8 cellular contexts compared by ENCODE assay signal in the genomic region with DNA sequence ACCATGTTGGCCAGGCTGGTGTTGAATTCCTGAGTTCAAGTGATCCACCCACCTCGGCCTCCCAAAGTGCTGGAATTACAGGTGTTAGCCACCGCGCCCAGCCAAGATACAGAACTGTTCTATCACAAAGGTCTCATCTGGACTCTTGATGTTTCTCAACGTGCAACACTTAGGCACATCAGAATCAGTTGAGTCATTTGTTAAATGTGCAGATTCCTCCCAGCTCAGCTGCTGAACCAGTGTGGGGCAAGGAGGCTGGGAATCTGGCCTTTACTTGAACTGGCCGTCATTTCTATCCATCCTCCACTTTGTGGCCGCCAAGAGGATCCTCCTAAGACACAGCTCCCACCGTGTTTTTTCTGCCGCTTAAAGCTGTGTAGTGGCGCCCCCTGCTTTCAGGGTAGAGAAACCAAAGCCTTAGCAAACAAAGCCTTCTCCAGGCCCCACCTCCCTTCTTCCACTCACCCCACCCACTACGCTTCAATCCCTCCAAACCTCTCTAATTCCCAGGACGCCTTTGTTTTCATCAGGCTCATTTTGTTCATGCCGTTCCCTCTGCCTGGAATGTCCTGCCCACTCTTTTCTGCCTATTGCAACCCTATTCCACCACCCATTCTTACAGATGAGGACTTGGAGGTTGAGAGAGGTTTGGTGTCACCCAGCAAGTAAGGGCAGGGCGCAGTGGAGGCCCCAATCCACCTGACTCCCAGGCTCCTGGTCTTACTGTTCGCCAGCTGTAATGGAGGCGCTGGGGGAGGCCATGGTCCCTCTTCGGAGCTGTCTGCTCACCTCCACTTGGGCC. TPM values are rescaled to one million over a fixed set of nuclear protein-coding genes. Genes with fewer than 3 reads are reported as not detected.
DNase-seq lines count a peak whose midpoint lies in the region; ATAC-seq, FAIRE-seq and TF ChIP-seq lines count a peak whose summit lies in the region.

No MANE protein-coding gene starts in this region.

- CTCF ChIA-PET in PC-9 (lab: Charles Lee) = interaction anchor here (0.6 kb wide), 3 partner anchors 8 to 96 kb away, joined by 3 to 17 read pairs (median 4); no protein-coding TSS in a partner anchor

- H3K4me3 ChIP-seq in PC-9 (no peak overlapping the region), fibroblast of mammary gland (ENCODE audit: control insufficient read depth, low read depth, low read length) (no peak overlapping the region), sigmoid colon (peak overlapping the region; percentile 19 to 53 (median 46)), lower lobe of right lung (no peak overlapping the region)

- no peaks in the 10 kb centered on the region for H3K79me2 ChIP-seq in PC-9 (ENCODE audit: low read depth)

- WGBS in sigmoid colon, 2 donors = 69 to 74% methylated on average over 16 of the region's 16 CpGs

- H3K9me3 ChIP-seq in PC-9 (ENCODE audit: insufficient read depth, low read depth) (no peaks in the 10 kb centered on the region), sigmoid colon (no peaks in the 10 kb centered on the region), lower lobe of right lung (no peaks in the 10 kb centered on the region)

- no peaks in the 10 kb centered on the region for H3K4me1 ChIP-seq in PC-9 (replicated peaks; ENCODE audit: insufficient read depth)
- H3K4me1 ChIP-seq in sigmoid colon = peaks cover 0 to 65% (median 63%) of the 10 kb centered on the region in 4 donors
- no peaks in the 10 kb centered on the region for H3K4me1 ChIP-seq in lower lobe of right lung

- BruUV-seq in PC-9 (replicated peaks; lab: Mats Ljungman, UMichigan) = no TSS peak

- POLR2A ChIA-PET in PC-9 (lab: Charles Lee; ENCODE audit: unreplicated experiment) = no interaction called here

- ATAC-seq in Right ventricle myocardium inferior = peak; percentile 36
- ATAC-seq in lower lobe of right lung = no peak

- no peaks in the 10 kb centered on the region for H3K9me2 ChIP-seq in PC-9 (ENCODE audit: insufficient read depth)

- H3K27ac ChIP-seq in PC-9 = no peak overlapping the region
- peak overlapping the region; percentile 96 to 99 (median 99) for H3K27ac ChIP-seq in sigmoid colon
- H3K27ac ChIP-seq in lower lobe of right lung = no peak overlapping the region

- H3K4me2 ChIP-seq in PC-9 = no peak overlapping the region

- TF ChIP-seq CTCF in PC-9 (conservative IDR thresholded peaks at IDR 0.05) (peak; percentile 55; the same call in 1 of the 2 replicates), fibroblast of mammary gland (conservative IDR thresholded peaks at IDR 0.05; ENCODE audit: control insufficient read depth, insufficient read depth, low read depth, low read length) (peak; percentile 47), sigmoid colon (IDR thresholded peaks at IDR 0.05) (peak; percentile 63 to 87 (median 80)), lower lobe of right lung (IDR thresholded peaks at IDR 0.05) (no peak)

- intact Hi-C loops in Right ventricle myocardium inferior (cut with DNase I) = loop anchor here (1.0 to 5.0 kb wide), 3 partner anchors 19 to 43 kb away; no protein-coding TSS in a partner anchor
- intact Hi-C loops in cardiac septum (cut with DNase I) = loop anchor here (1.0 to 2.0 kb wide), 3 partner anchors 19 to 29 kb away; no protein-coding TSS in a partner anchor
- intact Hi-C loops in PC-9 (cut with micrococcal nuclease; ENCODE audit: unreplicated experiment) = no loop called here
- intact Hi-C loops in sigmoid colon (cut with DNase I) = loop anchor here (1.0 kb wide), 1 partner anchor 28 kb away; no protein-coding TSS in a partner anchor
- intact Hi-C loops in lower lobe of right lung (cut with DNase I) = no loop called here

- TF ChIP-seq EP300 in sigmoid colon (IDR thresholded peaks at IDR 0.05) = peak; percentile 30 to 94 (median 74)

- no peaks in the 10 kb centered on the region for H4K20me1 ChIP-seq in PC-9 (ENCODE audit: insufficient read depth)

- H3K27me3 ChIP-seq in PC-9 (ENCODE audit: insufficient read depth, low read depth) = no peaks in the 10 kb centered on the region
- H3K27me3 ChIP-seq in sigmoid colon = peaks cover 0 to 13% (median 9%) of the 10 kb centered on the region in 3 donors
- peaks cover 32% of the 10 kb centered on the region for H3K27me3 ChIP-seq in lower lobe of right lung (ENCODE audit: low read depth)

- DNase-seq in Right ventricle myocardium inferior (ENCODE audit: missing footprints) (no peak), cardiac septum (ENCODE audit: low spot score) (no peak), PC-9 (no peak), fibroblast of mammary gland (ENCODE audit: low read depth) (peak; percentile 71), sigmoid colon (peak; percentile 94), mucosa of gallbladder (ENCODE audit: low spot score) (no peak), lower lobe of right lung (no peak), H54 (ENCODE audit: insufficient read length, low spot score) (no peak)

- TF ChIP-seq POLR2A in sigmoid colon (IDR thresholded peaks at IDR 0.05) = peak in 1 of 2 donors; percentile 49
- no peak for TF ChIP-seq POLR2A in H54 (IDR thresholded peaks at IDR 0.05; ENCODE audit: low read depth, low read length)

- no peaks in the 10 kb centered on the region for H3F3A ChIP-seq in PC-9 (ENCODE audit: insufficient read depth, low read depth)

- FAIRE-seq in H54 (lab: Jason Lieb, UNC) = no peak

- H3K36me3 ChIP-seq in PC-9 (ENCODE audit: low read depth) = no peaks in the 10 kb centered on the region
- H3K36me3 ChIP-seq in sigmoid colon = no peaks in the 10 kb centered on the region
- H3K36me3 ChIP-seq in lower lobe of right lung = no peaks in the 10 kb centered on the region

- no peak overlapping the region for H2AFZ ChIP-seq in PC-9

RNA-seq across cellular contexts. Expression of gene SPEG, which starts 0.8 kb away (rescaled TPM):
- total RNA-seq in Right ventricle myocardium inferior = 119 TPM
- total RNA-seq in cardiac septum = 199 TPM
- total RNA-seq in PC-9 (2021) = 46.8 and 55.8 TPM in 2 replicates
- 100 to 1,000 TPM; 123 to 321 (median 194) TPM for total RNA-seq in sigmoid colon
- 10 to 100 TPM in 2 of 3 donors, 1 to 10 TPM in 1; 6.0 to 25.4 (median 13.4) TPM for polyA plus RNA-seq in sigmoid colon
- 80.5 TPM for total RNA-seq in mucosa of gallbladder
- 6.5 TPM for total RNA-seq in lower lobe of right lung

RNA-seq across cellular contexts. Expression of gene DES, which starts 15.7 kb away (rescaled TPM):
- total RNA-seq in Right ventricle myocardium inferior (13,356 TPM), cardiac septum (21,230 TPM), PC-9 (2021) (0.60 TPM in 1 of 2 replicates, not detected in the other), sigmoid colon (over 10,000 TPM in 3 of 4 donors, 1,000 to 10,000 TPM in 1; 7,366 to 30,562 (median 13,340) TPM), mucosa of gallbladder (3,602 TPM), lower lobe of right lung (64.5 TPM)
- polyA plus RNA-seq in sigmoid colon = 100 to 1,000 TPM in 2 of 3 donors, 10 to 100 TPM in 1; 35.1 to 264 (median 162) TPM

RNA-seq across cellular contexts. Expression of gene DNPEP, which starts 46.2 kb away (rescaled TPM):
- total RNA-seq in Right ventricle myocardium inferior (66.6 TPM), cardiac septum (47.2 TPM), PC-9 (2021) (99.1 and 107 TPM in 2 replicates), sigmoid colon (10 to 100 TPM; 43.2 to 62.8 (median 53.1) TPM), mucosa of gallbladder (58.5 TPM), lower lobe of right lung (79.5 TPM)
- polyA plus RNA-seq in sigmoid colon = 100 to 1,000 TPM; 108 to 137 (median 132) TPM

Comparison
In these comparisons a context has a peak if more than half of its experiments do, and no peak if none do; other contexts are left out.
1. DNase-seq: peak in fibroblast of mammary gland (single experiment) and sigmoid colon (single experiment); none in Right ventricle myocardium inferior (single experiment), cardiac septum (single experiment), PC-9 (0 of 2), mucosa of gallbladder (single experiment), lower lobe of right lung (single experiment) and H54 (single experiment).
2. H3K27ac ChIP-seq: peak in sigmoid colon (4 of 4); none in PC-9 (single experiment) and lower lobe of right lung (single experiment).
3. H3K4me3 ChIP-seq: peak in sigmoid colon (4 of 4); none in PC-9 (single experiment), fibroblast of mammary gland (single experiment) and lower lobe of right lung (single experiment).
4. RNA of gene DES, which starts 15.7 kb away (total RNA-seq): 21,230 TPM in cardiac septum (single experiment), 7,366 to 30,562 TPM in sigmoid colon, 13,356 TPM in Right ventricle myocardium inferior (single experiment) and 3,602 TPM in mucosa of gallbladder (single experiment); 64.5 TPM in lower lobe of right lung (single experiment) and 0.60 TPM in PC-9; every median in the first group is over 10 times any median in the second.
5. intact Hi-C loops: an anchor here in Right ventricle myocardium inferior (1.0 to 5.0 kb wide), cardiac septum (1.0 to 2.0 kb wide) and sigmoid colon (1.0 kb wide); none called in PC-9 and lower lobe of right lung.